30 cellular contexts compared by ENCODE assay signal in genomic region chr7:47448971-47449370, GRCh38.
"Had no signal": no experiment of that assay in that cellular context is flagged by ENCODE, and none has a peak within 500 bp of the region (broad histone marks: within the 10 kb centered on the region; RNA-seq: fewer than 3 reads in every experiment).

No MANE protein-coding gene starts in this region.

- H3K27ac ChIP-seq: brain microvascular endothelial cell, lower lobe of right lung, ovary, prostate gland, WERI-Rb-1 had no signal

- H3K27ac Mint-ChIP-seq: activated CD4-positive, alpha-beta memory T cell treated with anti-CD3 and anti-CD28 coated beads for 36 hours; activated CD4-positive, alpha-beta T cell treated with anti-CD3 and anti-CD28 coated beads, Interleukin-2, amount 10 ng/mL, durations not matched to agents 24 days and 14 days; activated naive CD4-positive, alpha-beta T cell treated with anti-CD3 and anti-CD28 coated beads, Interleukin-2, amount 10 ng/mL, durations not matched to agents 7 days and 5 days; activated naive CD8-positive, alpha-beta T cell treated with anti-CD3 and anti-CD28 coated beads, Interleukin-2, amount 10 ng/mL, durations not matched to agents 7 days and 5 days; activated T-cell treated with anti-CD3 and anti-CD28 coated beads, Interleukin-2, amount 50 U/mL, for 24 hours; dendritic cell treated with granulocyte-macrophage colony-stimulating factor and Interleukin-4, amounts not matched to agents 40 ng/mL and 50 ng/mL, for 4 days; endodermal cell; nephron; T-helper 17 cell had no signal

- H3K36me3 Mint-ChIP-seq: activated CD4-positive, alpha-beta memory T cell treated with anti-CD3 and anti-CD28 coated beads for 36 hours; activated naive CD4-positive, alpha-beta T cell treated with anti-CD3 and anti-CD28 coated beads, Interleukin-2, amount 10 ng/mL, durations not matched to agents 7 days and 5 days; activated naive CD8-positive, alpha-beta T cell treated with anti-CD3 and anti-CD28 coated beads, Interleukin-2, amount 10 ng/mL, durations not matched to agents 7 days and 5 days had no signal

- H3K36me3 ChIP-seq: brain microvascular endothelial cell, ovary, prostate gland, tibial nerve, WERI-Rb-1 had no signal

- H3K4me3 ChIP-seq: lower lobe of right lung, mucosa of descending colon, ovary, prostate gland, tibial nerve had no signal

- DNase-seq: activated CD4-positive, alpha-beta memory T cell treated with anti-CD3 and anti-CD28 coated beads for 36 hours; activated CD4-positive, alpha-beta T cell treated with anti-CD3 and anti-CD28 coated beads, Interleukin-2, amount 10 ng/mL, durations not matched to agents 24 days and 14 days; activated CD4-positive, CD25-positive, alpha-beta regulatory T cell treated with anti-CD3 and anti-CD28 coated beads, Interleukin-2, amount 50 U/mL, for 72 hours; activated CD8-positive, alpha-beta memory T cell treated with anti-CD3 and anti-CD28 coated beads, Interleukin-2, amount 50 U/mL, for 48 hours; activated gamma-delta T cell; activated naive CD4-positive, alpha-beta T cell treated with anti-CD3 and anti-CD28 coated beads, Interleukin-2, amount 10 ng/mL, durations not matched to agents 7 days and 5 days; activated naive CD8-positive, alpha-beta T cell treated with anti-CD3 and anti-CD28 coated beads, Interleukin-2, amount 10 ng/mL, durations not matched to agents 7 days and 5 days; activated T-cell treated with anti-CD3 and anti-CD28 coated beads, Interleukin-2, amount 50 U/mL, for 24 hours; amniotic stem cell; brain microvascular endothelial cell; endodermal cell; foreskin fibroblast; kidney glomerular epithelial cell; lower lobe of right lung; mesendoderm; mucosa of descending colon; ovary; stimulated activated CD4-positive, alpha-beta T cell treated with anti-CD3 and anti-CD28 coated beads, Interleukin-15, amount 100 ng/mL, for 24 hours; stimulated activated CD4-positive, alpha-beta T cell treated with anti-CD3 and anti-CD28 coated beads, Interleukin-2, amount 100 ng/mL, for 24 hours; stimulated activated naive CD4-positive, alpha-beta T cell; T-helper 17 cell; T1000; WERI-Rb-1 had no signal

- H3K4me1 ChIP-seq: prostate gland had no signal

- H3K9me3 Mint-ChIP-seq: activated CD4-positive, alpha-beta memory T cell treated with anti-CD3 and anti-CD28 coated beads for 36 hours; activated CD4-positive, alpha-beta T cell treated with anti-CD3 and anti-CD28 coated beads, Interleukin-2, amount 10 ng/mL, durations not matched to agents 24 days and 14 days; activated naive CD8-positive, alpha-beta T cell treated with anti-CD3 and anti-CD28 coated beads, Interleukin-2, amount 10 ng/mL, durations not matched to agents 7 days and 5 days; activated T-cell treated with anti-CD3 and anti-CD28 coated beads, Interleukin-2, amount 50 U/mL, for 24 hours; dendritic cell treated with granulocyte-macrophage colony-stimulating factor and Interleukin-4, amounts not matched to agents 40 ng/mL and 50 ng/mL, for 4 days; endodermal cell; nephron had no signal

- FAIRE-seq: astrocyte had no signal

- H3K4me1 Mint-ChIP-seq: activated CD4-positive, alpha-beta T cell treated with anti-CD3 and anti-CD28 coated beads, Interleukin-2, amount 10 ng/mL, durations not matched to agents 24 days and 14 days; activated naive CD4-positive, alpha-beta T cell treated with anti-CD3 and anti-CD28 coated beads, Interleukin-2, amount 10 ng/mL, durations not matched to agents 7 days and 5 days; T-helper 17 cell had no signal

- H3K9me3 ChIP-seq: lower lobe of right lung, mucosa of descending colon, ovary, prostate gland, tibial nerve had no signal

- H3K4me3 Mint-ChIP-seq: activated CD4-positive, alpha-beta memory T cell treated with anti-CD3 and anti-CD28 coated beads for 36 hours; activated CD4-positive, alpha-beta T cell treated with anti-CD3 and anti-CD28 coated beads, Interleukin-2, amount 10 ng/mL, durations not matched to agents 24 days and 14 days; activated naive CD4-positive, alpha-beta T cell treated with anti-CD3 and anti-CD28 coated beads, Interleukin-2, amount 10 ng/mL, durations not matched to agents 7 days and 5 days; activated naive CD8-positive, alpha-beta T cell treated with anti-CD3 and anti-CD28 coated beads, Interleukin-2, amount 10 ng/mL, durations not matched to agents 7 days and 5 days; activated T-cell treated with anti-CD3 and anti-CD28 coated beads, Interleukin-2, amount 50 U/mL, for 24 hours; dendritic cell treated with granulocyte-macrophage colony-stimulating factor and Interleukin-4, amounts not matched to agents 40 ng/mL and 50 ng/mL, for 4 days; endodermal cell; nephron; T-helper 17 cell had no signal

- H3K27me3 Mint-ChIP-seq: activated CD4-positive, alpha-beta T cell treated with anti-CD3 and anti-CD28 coated beads, Interleukin-2, amount 10 ng/mL, durations not matched to agents 24 days and 14 days; activated naive CD4-positive, alpha-beta T cell treated with anti-CD3 and anti-CD28 coated beads, Interleukin-2, amount 10 ng/mL, durations not matched to agents 7 days and 5 days; dendritic cell treated with granulocyte-macrophage colony-stimulating factor and Interleukin-4, amounts not matched to agents 40 ng/mL and 50 ng/mL, for 4 days had no signal

- ATAC-seq: esophagus mucosa, left lobe of liver, lower lobe of right lung, mucosa of descending colon, T-helper 17 cell had no signal

- H3K27me3 ChIP-seq: brain microvascular endothelial cell, ovary, tibial nerve had no signal
